In the genomic region with DNA sequence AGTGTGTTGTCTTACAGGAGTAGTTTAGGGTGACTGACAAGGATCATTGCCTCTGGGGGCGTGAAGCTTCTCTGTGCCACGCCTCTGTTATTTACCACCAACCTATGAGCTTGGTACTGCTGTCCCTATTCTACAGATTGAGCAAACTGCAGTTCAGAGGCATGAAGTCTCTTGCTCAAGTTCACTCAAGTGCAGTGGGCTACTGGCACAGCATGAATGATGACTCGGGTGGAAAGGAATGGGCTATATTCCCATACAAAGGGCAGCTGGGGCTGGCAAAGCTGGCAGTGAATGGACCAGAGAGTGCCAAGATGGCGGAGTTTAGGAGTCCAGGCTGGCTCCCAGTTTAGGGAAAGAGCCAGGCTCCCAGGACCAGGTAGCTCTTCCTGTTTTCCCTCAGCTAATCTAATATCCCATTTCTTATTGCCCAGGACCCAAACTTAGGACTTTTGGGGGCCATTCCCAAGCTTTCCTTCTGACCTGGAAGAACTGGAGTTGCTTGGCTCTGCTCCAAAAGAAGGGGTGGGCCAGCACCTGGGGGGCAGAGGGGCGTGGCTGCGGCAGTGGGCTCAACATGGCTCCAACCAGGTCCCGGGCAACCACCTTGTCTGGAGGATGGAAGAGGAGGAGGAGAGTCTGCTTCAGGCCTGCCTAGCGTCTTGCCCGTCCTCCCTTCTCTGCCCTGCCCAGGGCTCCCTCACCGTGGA, we compare ENCODE assay signal across 15 cellular contexts. TPM values are rescaled to one million over a fixed set of nuclear protein-coding genes. Genes with fewer than 3 reads are reported as not detected.
DNase-seq lines count a peak whose midpoint lies in the region; ATAC-seq lines count a peak whose summit lies in the region.
"Had no signal": no experiment of that assay in that cellular context is flagged by ENCODE, and none has a peak within 500 bp of the region (broad histone marks: within the 10 kb centered on the region; RNA-seq: fewer than 3 reads in every experiment).

No MANE protein-coding gene starts in this region.

- peak; percentile 36 for ATAC-seq in left lobe of liver
- ATAC-seq: Right ventricle myocardium inferior had no signal

- no peaks in the 10 kb centered on the region for H3K27me3 ChIP-seq in MG63
- H3K27me3 ChIP-seq: thyroid gland had no signal

- DNase-seq in H4 (ENCODE audit: low spot score) (peak; percentile 25), MG63 (peak; percentile 90), amniotic epithelial cell (ENCODE audit: low read depth) (peak; percentile 54), left lobe of liver (ENCODE audit: low spot score) (no peak), NCI-H69 (lab: John Stamatoyannopoulos, UW) (no peak), GM19238 (ENCODE audit: insufficient read length, low spot score) (no peak)
- DNase-seq in activated CD8-positive, alpha-beta memory T cell treated with anti-CD3 and anti-CD28 coated beads, Interleukin-2, amount 50 U/mL, for 4 hours = no peak
- DNase-seq: activated B cell treated with CpG ODN at 0.5 μM for 24 hours; activated T-cell treated with anti-CD3 and anti-CD28 coated beads, Interleukin-2, amount 50 U/mL, for 1 hour; hippocampal formation; NCI-H510A; occipital lobe had no signal

- H3K4me3 ChIP-seq in MG63 = no peak overlapping the region
- H3K4me3 ChIP-seq: thyroid gland had no signal

- no peaks in the 10 kb centered on the region for H3K9me3 ChIP-seq in MG63
- H3K9me3 ChIP-seq: thyroid gland had no signal

- H3K36me3 ChIP-seq in MG63 = peaks cover 58% of the 10 kb centered on the region

RNA-seq across cellular contexts. Expression of gene PLK1, which starts 12.9 kb away (rescaled TPM):
- 53.2 and 65.5 TPM in 2 replicates for total RNA-seq in H4 (2014; rRNA removed; shearing (Covaris generic))
- 38.0 and 39.7 TPM in 2 replicates for total RNA-seq in MG63 (2014; rRNA removed; shearing (Covaris generic); ENCODE audit: low replicate concordance)
- 1.0 TPM for total RNA-seq in left lobe of liver

RNA-seq across cellular contexts. Expression of gene ERN2, which starts 21.4 kb away (rescaled TPM):
- not detected in 2 replicates for total RNA-seq in H4 (2014; rRNA removed; shearing (Covaris generic))
- total RNA-seq in MG63 (2014; rRNA removed; shearing (Covaris generic); ENCODE audit: low replicate concordance) = not detected in 2 replicates
- total RNA-seq in left lobe of liver = 0.05 TPM
- total RNA-seq: activated B cell treated with CpG ODN at 0.5 μM for 24 hours, aorta, occipital lobe, Right ventricle myocardium inferior, thyroid gland had no signal

RNA-seq across cellular contexts. Expression of gene DCTN5, which starts 50.4 kb away (rescaled TPM):
- 74.7 and 75.2 TPM in 2 replicates for total RNA-seq in H4 (2014; rRNA removed; shearing (Covaris generic))
- total RNA-seq in MG63 (2014; rRNA removed; shearing (Covaris generic); ENCODE audit: low replicate concordance) = 96.7 and 108 TPM in 2 replicates
- total RNA-seq in left lobe of liver = 17.2 TPM

RNA-seq across cellular contexts. Expression of gene PALB2, which starts 50.5 kb away (rescaled TPM):
- 10.4 and 10.5 TPM in 2 replicates for total RNA-seq in H4 (2014; rRNA removed; shearing (Covaris generic))
- 15.1 and 15.4 TPM in 2 replicates for total RNA-seq in MG63 (2014; rRNA removed; shearing (Covaris generic); ENCODE audit: low replicate concordance)
- 4.6 TPM for total RNA-seq in left lobe of liver

Comparison
In these comparisons a context has a peak if more than half of its experiments do, and no peak if none do; other contexts are left out.
1. DNase-seq: peak in H4 (single experiment), MG63 (single experiment) and amniotic epithelial cell (single experiment); none in left lobe of liver (single experiment), activated CD8-positive, alpha-beta memory T cell treated with anti-CD3 and anti-CD28 coated beads, Interleukin-2, amount 50 U/mL, for 4 hours (single experiment), NCI-H69 (single experiment) and GM19238 (single experiment).
2. RNA of gene PLK1, which starts 12.9 kb away (total RNA-seq): 53.2 to 65.5 TPM in H4 and 38.0 to 39.7 TPM in MG63; 1.0 TPM in left lobe of liver (single experiment); every median in the first group is over 10 times any median in the second.